ENCODE assay signal across 11 cellular contexts in the genomic region with DNA sequence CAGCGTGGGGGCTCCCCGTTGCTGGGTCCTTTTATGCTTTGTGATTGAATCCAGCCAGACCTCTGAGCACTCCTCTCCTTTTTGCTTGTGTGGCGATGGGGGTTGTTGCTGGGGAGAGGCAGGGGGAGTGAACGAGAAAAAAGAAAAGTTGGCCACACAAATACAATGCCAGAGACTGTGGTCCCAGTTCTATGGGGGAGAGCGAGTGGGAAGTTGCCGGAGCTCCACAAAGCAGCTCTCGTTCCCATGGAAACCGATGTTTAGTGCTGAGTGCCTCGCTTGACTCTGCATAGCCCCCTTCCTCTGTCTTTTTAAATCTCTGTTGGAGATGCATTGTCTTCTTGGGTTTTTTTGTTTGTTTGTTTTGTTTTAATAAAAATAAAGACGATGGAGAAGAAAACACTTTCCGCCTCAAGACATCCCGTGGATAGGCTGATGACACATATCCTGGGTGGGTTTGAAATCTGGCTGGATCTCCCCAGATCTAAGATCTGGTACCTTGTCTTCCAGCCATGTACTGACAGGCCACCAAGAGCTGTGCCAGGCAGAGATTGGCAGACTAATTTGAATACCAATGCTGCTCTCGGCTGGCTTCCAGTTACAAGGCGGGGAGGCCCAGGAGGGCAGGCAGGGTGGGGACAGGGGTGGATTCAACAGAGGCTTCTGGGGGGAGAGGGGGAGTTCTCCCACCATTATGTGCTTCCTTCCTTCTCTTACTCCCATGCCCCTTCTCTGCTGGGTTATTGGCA.
A peak's percentile ranks its signal among the peaks of the same experiment; 100 is the strongest.
DNase-seq lines count a peak whose midpoint lies in the region; ATAC-seq and TF ChIP-seq lines count a peak whose summit lies in the region.
"Had no signal": no experiment of that assay in that cellular context is flagged by ENCODE, and none has a peak within 500 bp of the region (broad histone marks: within the 10 kb centered on the region; RNA-seq: fewer than 3 reads in every experiment).

No MANE protein-coding gene starts in this region.

- intact Hi-C loops in psoas muscle (cut with DNase I): loop anchor here in 1 of 2 donors (10.0 kb wide), 1 partner anchor 129 kb away; no protein-coding TSS in a partner anchor

- H4K91ac ChIP-seq in H9 (ENCODE audit: insufficient read length, low read depth, low read length): no peak overlapping the region

- H2AK5ac ChIP-seq in H9 (ENCODE audit: insufficient read length, low read length): no peak overlapping the region

- peak overlapping the region; percentile 64 for H3K27ac ChIP-seq in H9 (ENCODE audit: insufficient read length, low read depth, low read length)
- peak overlapping the region; percentile 41 for H3K27ac ChIP-seq in psoas muscle
- no peak overlapping the region for H3K27ac ChIP-seq in Karpas-422 (ENCODE audit: low read length)

- H3K79me2 ChIP-seq in H9 (ENCODE audit: insufficient read depth, low read length) (no peaks in the 10 kb centered on the region), Karpas-422 (ENCODE audit: low read length) (no peaks in the 10 kb centered on the region)

- H2AFZ ChIP-seq in H9 (ENCODE audit: low read length) (no peak overlapping the region), Karpas-422 (ENCODE audit: low read length) (no peak overlapping the region)

- no CpG with 5 or more reads among the region's 14 CpGs for WGBS in H9 (ENCODE audit: extremely low coverage, insufficient read length, low lambda C conversion rate)
- 20 to 31% (median 23%) methylated on average over 14 of the region's 14 CpGs for WGBS in psoas muscle, 3 donors

- H3K36me3 ChIP-seq in psoas muscle (ENCODE audit: insufficient read depth in 1 of 2, low read depth in 1 of 2) (no peaks in the 10 kb centered on the region), Karpas-422 (ENCODE audit: insufficient read depth, low read length) (no peaks in the 10 kb centered on the region)

- H3K36me3 Mint-ChIP-seq in H9 (ENCODE audit: insufficient read depth in 1 of 3, low read depth in 3 of 3) (0 out of 7 replicates have a peak, but pooled peaks cover 0 to 3% (median 0%) of the 10 kb centered on the region in 3 experiments), brain (no peaks in the 10 kb centered on the region)
- no peaks in the 10 kb centered on the region for H3K36me3 Mint-ChIP-seq in activated T-cell treated with anti-CD3 and anti-CD28 coated beads, Interleukin-2, amount 50 U/mL, for 4 hours (ENCODE audit: insufficient read depth)

- H3K23ac ChIP-seq in H9 (ENCODE audit: insufficient read length, low read depth, low read length): no peak overlapping the region

- H3T11ph ChIP-seq in H9 (ENCODE audit: low read length): peak overlapping the region; percentile 80

- DNase-seq in H9 (peak; percentile 85), hypothalamus (lab: John Stamatoyannopoulos, UW) (peak in 46 of 51 donors; percentile 18 to 89 (median 69)), psoas muscle (peak in 1 of 2 donors; percentile 63), Karpas-422 (no peak), NCI-H446 (lab: John Stamatoyannopoulos, UW) (no peak), DMS53 treated with DMSO at 0.1 percent for 48 hours (lab: John Stamatoyannopoulos, UW; ENCODE audit: unreplicated experiment) (no peak)
- no peak for DNase-seq in activated T-cell treated with anti-CD3 and anti-CD28 coated beads, Interleukin-2, amount 50 U/mL, for 4 hours
- DNase-seq: activated CD4-positive, alpha-beta T cell treated with anti-CD3 and anti-CD28 coated beads for 48 hours; aorta; COR-L47 had no signal

- H2BK12ac ChIP-seq in H9 (ENCODE audit: insufficient read length, low read depth, low read length): no peak overlapping the region

- no peak overlapping the region for H4K8ac ChIP-seq in H9 (replicated peaks; ENCODE audit: insufficient read length, low read depth, low read length)

- no peaks in the 10 kb centered on the region for H3K79me1 ChIP-seq in H9 (ENCODE audit: insufficient read depth, low read depth, low read length, poor library complexity, severe bottlenecking)

- H3K9ac ChIP-seq in H9 (ENCODE audit: extremely low read depth, insufficient read length, low read length) (peak overlapping the region; percentile 24), Karpas-422 (ENCODE audit: low read length) (no peak overlapping the region)

- peaks cover 2 to 3% of the 10 kb centered on the region in 2 experiments; a peak in 4 of 5 replicates for H3K9me3 Mint-ChIP-seq in H9
- peaks cover 0 to 12% (median 0%) of the 10 kb centered on the region in 5 experiments for H3K9me3 Mint-ChIP-seq in brain
- peaks cover 4% of the 10 kb centered on the region for H3K9me3 Mint-ChIP-seq in activated T-cell treated with anti-CD3 and anti-CD28 coated beads, Interleukin-2, amount 50 U/mL, for 4 hours

- peak overlapping the region; percentile 75 for H2BK120ac ChIP-seq in H9 (ENCODE audit: low read depth, low read length, poor library complexity, severe bottlenecking)

- no peaks in the 10 kb centered on the region for H3K27me3 ChIP-seq in H9 (ENCODE audit: insufficient read depth, low read length)
- H3K27me3 ChIP-seq in psoas muscle (ENCODE audit: insufficient read depth in 3 of 3, low read length in 2 of 3): no peaks in the 10 kb centered on the region
- no peaks in the 10 kb centered on the region for H3K27me3 ChIP-seq in Karpas-422 (ENCODE audit: low read length)

- H3K9me2 ChIP-seq in Karpas-422 (replicated peaks; ENCODE audit: insufficient read depth, low read length): no peaks in the 10 kb centered on the region

- no peak overlapping the region for H4K5ac ChIP-seq in H9 (ENCODE audit: insufficient read length, low read depth, low read length)

- TF ChIP-seq CTCF in H9 (conservative IDR thresholded peaks at IDR 0.05) (no peak), brain (conservative IDR thresholded peaks at IDR 0.05) (no peak), psoas muscle (IDR thresholded peaks at IDR 0.05) (no peak)

- peak overlapping the region; percentile 67 for H3K4me2 ChIP-seq in H9 (ENCODE audit: insufficient read depth, insufficient read length, low read length)
- H3K4me2 ChIP-seq in Karpas-422 (ENCODE audit: low read depth, low read length, poor library complexity, severe bottlenecking): no peak overlapping the region

- peak overlapping the region; percentile 79 for H3K18ac ChIP-seq in H9 (ENCODE audit: insufficient read length, low read depth, low read length)

- H2BK5ac ChIP-seq in H9 (ENCODE audit: insufficient read length, low read length): no peak overlapping the region

- no peak overlapping the region for H3K56ac ChIP-seq in H9 (ENCODE audit: insufficient read length, low read depth, low read length)

- H3K9me3 ChIP-seq in H9 (ENCODE audit: control insufficient read depth, low read depth, low read length): no peaks in the 10 kb centered on the region
- no peaks in the 10 kb centered on the region for H3K9me3 ChIP-seq in psoas muscle
- H3K9me3 ChIP-seq in Karpas-422 (ENCODE audit: low read length): peaks cover 4% of the 10 kb centered on the region; the same call in 1 of the 2 replicates

- ATAC-seq in psoas muscle: peak; percentile 66 to 81 (median 74)
- no peak for ATAC-seq in activated T-cell treated with anti-CD3 and anti-CD28 coated beads, Interleukin-2, amount 50 U/mL, for 4 hours

- H3K4me3 ChIP-seq in psoas muscle: peak overlapping the region; percentile 21
- H3K4me3 ChIP-seq in Karpas-422 (ENCODE audit: low read length): no peak overlapping the region

- peak overlapping the region; percentile 83; the same call in 1 of the 2 replicates for H3K14ac ChIP-seq in H9 (ENCODE audit: insufficient read depth, low read length)

- H3K27me3 Mint-ChIP-seq in H9 (ENCODE audit: low read depth) (peaks cover 1% of the 10 kb centered on the region; the same call in 1 of the 2 replicates), brain (no peaks in the 10 kb centered on the region)
- H3K27me3 Mint-ChIP-seq in activated T-cell treated with anti-CD3 and anti-CD28 coated beads, Interleukin-2, amount 50 U/mL, for 4 hours (ENCODE audit: low read depth): peaks cover 54% of the 10 kb centered on the region

- H3K27ac Mint-ChIP-seq in H9 (peak overlapping the region; percentile 92 to 99 (median 95)), brain (peak overlapping the region; percentile 92 to 98 (median 96))

- H3K4me3 Mint-ChIP-seq in H9: peak overlapping the region; percentile 51 to 68
- peak overlapping the region; percentile 62 to 84 (median 83) for H3K4me3 Mint-ChIP-seq in brain
- H3K4me3 Mint-ChIP-seq in activated T-cell treated with anti-CD3 and anti-CD28 coated beads, Interleukin-2, amount 50 U/mL, for 4 hours: no peak overlapping the region

- H2BK20ac ChIP-seq in H9 (ENCODE audit: low read depth, low read length, poor library complexity, severe bottlenecking): no peak overlapping the region

- no peaks in the 10 kb centered on the region for H4K20me1 ChIP-seq in H9 (ENCODE audit: control insufficient read depth, insufficient read depth, insufficient read length)
- H4K20me1 ChIP-seq in Karpas-422 (ENCODE audit: insufficient read depth, low read depth, low read length): no peaks in the 10 kb centered on the region

- no peak overlapping the region; the same call in 1 of the 2 replicates for H3K4ac ChIP-seq in H9 (ENCODE audit: low read depth, low read length)

- H3K4me1 ChIP-seq in H9 (ENCODE audit: insufficient read depth, low read length) (peaks cover 6% of the 10 kb centered on the region; the same call in 1 of the 2 replicates), psoas muscle (peaks cover 19% of the 10 kb centered on the region), Karpas-422 (ENCODE audit: low read length) (no peaks in the 10 kb centered on the region)

- no peak overlapping the region for H2BK15ac ChIP-seq in H9 (ENCODE audit: low read depth, low read length)

- peaks cover 4% of the 10 kb centered on the region for H3K23me2 ChIP-seq in H9 (ENCODE audit: insufficient read length, low read depth, low read length, poor library complexity, severe bottlenecking)

- peaks cover 72 to 74% of the 10 kb centered on the region in 2 experiments for H3K4me1 Mint-ChIP-seq in H9
- H3K4me1 Mint-ChIP-seq in brain: peaks cover 83% of the 10 kb centered on the region
- H3K4me1 Mint-ChIP-seq in activated T-cell treated with anti-CD3 and anti-CD28 coated beads, Interleukin-2, amount 50 U/mL, for 4 hours (ENCODE audit: low read depth): no peaks in the 10 kb centered on the region

Comparison
In these comparisons a context has a peak if more than half of its experiments do, and no peak if none do; other contexts are left out.
1. DNase-seq: peak in H9 (single experiment) and hypothalamus (46 of 51); none in Karpas-422 (single experiment), activated T-cell treated with anti-CD3 and anti-CD28 coated beads, Interleukin-2, amount 50 U/mL, for 4 hours (single experiment), NCI-H446 (0 of 2) and DMS53 treated with DMSO at 0.1 percent for 48 hours (single experiment).
2. ATAC-seq: peak in psoas muscle (4 of 4); none in activated T-cell treated with anti-CD3 and anti-CD28 coated beads, Interleukin-2, amount 50 U/mL, for 4 hours (0 of 2).